Comparison of ENCODE assay signal across 8 cellular contexts in the genomic region with DNA sequence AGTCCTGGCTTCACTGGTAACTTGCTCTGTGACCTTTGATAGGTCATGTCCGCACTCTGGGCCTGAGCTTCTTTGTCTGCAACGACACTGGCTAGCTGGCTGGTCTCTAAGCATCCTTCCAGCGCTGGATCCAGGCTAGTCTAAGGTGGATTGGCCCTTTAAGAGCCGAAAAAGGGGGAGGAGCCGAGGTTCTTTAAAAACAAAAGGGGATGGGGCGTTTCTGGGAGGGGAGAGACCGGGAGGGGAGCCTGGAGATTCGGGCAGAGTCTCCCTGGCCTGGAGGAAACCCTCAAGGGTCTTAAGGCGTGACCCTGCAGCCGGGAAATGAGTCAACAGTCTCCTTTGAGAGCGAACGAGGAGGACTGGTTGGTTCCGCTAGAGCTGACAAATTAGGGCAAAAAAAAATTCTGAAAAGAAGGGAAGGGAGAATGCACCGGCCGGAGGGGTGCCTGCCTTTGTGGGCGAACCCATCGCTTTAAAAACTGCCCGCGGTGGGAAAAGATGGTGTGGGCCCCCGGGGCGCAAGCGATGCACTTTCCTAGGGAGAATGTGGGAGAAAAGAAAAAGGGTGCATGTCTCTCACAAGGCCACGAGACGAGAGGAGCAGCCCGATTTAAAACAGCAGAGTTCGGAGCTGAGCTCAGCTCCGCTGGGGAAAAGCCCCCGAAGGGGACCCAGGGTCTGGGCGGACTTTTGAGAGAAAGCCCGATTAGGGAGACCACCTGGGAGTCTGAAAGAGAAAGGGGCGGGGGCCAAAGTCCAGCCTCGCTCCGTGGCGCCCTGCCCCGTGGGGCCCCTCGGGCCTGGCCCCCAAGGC. TPM values are rescaled to one million over a fixed set of nuclear protein-coding genes. Genes with fewer than 3 reads are reported as not detected.
DNase-seq lines count a peak whose midpoint lies in the region; ATAC-seq, FAIRE-seq and TF ChIP-seq lines count a peak whose summit lies in the region.

No MANE protein-coding gene starts in this region.

- peak; percentile 52 for FAIRE-seq in GM12891 (lab: Jason Lieb, UNC)

- H3K4me3 ChIP-seq in skeletal muscle cell (ENCODE audit: low read depth, low read length) = peak overlapping the region; percentile 88

- no peak for ATAC-seq in HG02642 (IDR thresholded peaks at IDR 0.05; ENCODE audit: poor library complexity, unreplicated experiment)

- peak; percentile 61 for DNase-seq in GM12891 (ENCODE audit: insufficient read length, low spot score)
- peak; percentile 59 for DNase-seq in NCI-H128 (lab: John Stamatoyannopoulos, UW; ENCODE audit: unreplicated experiment)
- peak; percentile 25 for DNase-seq in T1000 (lab: John Stamatoyannopoulos, UW)
- DNase-seq in cerebellar nuclear complex (lab: John Stamatoyannopoulos, UW) = peak; percentile 41 to 62
- peak; percentile 76 for DNase-seq in iPS-NIHi7 (ENCODE audit: extremely low spot score)
- peak; percentile 52 for DNase-seq in skeletal muscle cell (ENCODE audit: low read depth)

- no peak for TF ChIP-seq POLR2A in GM12891 (IDR thresholded peaks at IDR 0.05; ENCODE audit: low read depth, low read length)

- TF ChIP-seq CTCF in 22Rv1 (IDR thresholded peaks at IDR 0.05) = no peak

- H3K27ac ChIP-seq in 22Rv1 = peak overlapping the region; percentile 83

TF ChIP-seq in GM12891, 5 proteins besides CTCF, POLR2A, EP300 and RAD21:
- TF ChIP-seq POLR2AphosphoS5 (IDR thresholded peaks at IDR 0.05; ENCODE audit: low read depth, low read length) (no peak), PAX5 (IDR thresholded peaks at IDR 0.05; ENCODE audit: insufficient read depth, low read length, severe bottlenecking) (no peak), SPI1 (IDR thresholded peaks at IDR 0.05; ENCODE audit: low read depth, low read length) (no peak), POU2F2 (IDR thresholded peaks at IDR 0.05; ENCODE audit: low read depth, low read length) (no peak)
TF ChIP-seq in GM12891: peak in this region for 0.

RNA-seq across cellular contexts. Expression of gene ZFTA, which starts 1.0 kb away (rescaled TPM):
- polyA plus RNA-seq in GM12891 (2012; ENCODE audit: low read depth, missing spikeins) = 1.5 TPM

RNA-seq across cellular contexts. Expression of gene SPINDOC, which starts 45.6 kb away (rescaled TPM):
- polyA plus RNA-seq in GM12891 (2012; ENCODE audit: low read depth, missing spikeins) = 17.0 TPM

Comparison
In these comparisons a context has a peak if more than half of its experiments do, and no peak if none do; other contexts are left out.
1. DNase-seq: peak in every context shown above with its lines; median percentile 76 in iPS-NIHi7; 61 in GM12891; 59 in NCI-H128; 52 in skeletal muscle cell; 52 in cerebellar nuclear complex; 25 in T1000.